8 cellular contexts compared by ENCODE assay signal in genomic region chr19:10717356-10718204, GRCh38. TPM values are rescaled to one million over a fixed set of nuclear protein-coding genes. Genes with fewer than 3 reads are reported as not detected.
DNase-seq lines count a peak whose midpoint lies in the region; ATAC-seq and TF ChIP-seq lines count a peak whose summit lies in the region.

DNM2 (plus strand) TSS chr19:10718079; CDS start chr19:10718243, 164 bp downstream.

- H3K4me1 Mint-ChIP-seq in activated naive CD4-positive, alpha-beta T cell treated with anti-CD3 and anti-CD28 coated beads, Interleukin-2, amount 10 ng/mL, durations not matched to agents 7 days and 5 days, result peaks cover 43% of the 10 kb centered on the region

- peak within 1 kb of the TSS; percentile 93 for H3K27ac Mint-ChIP-seq in activated naive CD4-positive, alpha-beta T cell treated with anti-CD3 and anti-CD28 coated beads, Interleukin-2, amount 10 ng/mL, durations not matched to agents 7 days and 5 days

- H3K27ac ChIP-seq in gastroesophageal sphincter (peak within 1 kb of the TSS; percentile 68 to 95 (median 92)), suprapubic skin (peak within 1 kb of the TSS; percentile 93)

- H3K9me3 Mint-ChIP-seq in activated naive CD4-positive, alpha-beta T cell treated with anti-CD3 and anti-CD28 coated beads, Interleukin-2, amount 10 ng/mL, durations not matched to agents 7 days and 5 days, result no peaks in the 10 kb centered on the region

- peak in 3 of 4 experiments; percentile 85 to 92 (median 88) for TF ChIP-seq CTCF in gastroesophageal sphincter (IDR thresholded peaks at IDR 0.05)
- TF ChIP-seq CTCF in suprapubic skin (IDR thresholded peaks at IDR 0.05), result peak; percentile 77 to 88

- TF ChIP-seq EP300 in gastroesophageal sphincter (IDR thresholded peaks at IDR 0.05), result no peak
- no peak for TF ChIP-seq EP300 in suprapubic skin (IDR thresholded peaks at IDR 0.05)

- TF ChIP-seq POLR2A in gastroesophageal sphincter (IDR thresholded peaks at IDR 0.05) (peak; percentile 70 to 75), suprapubic skin (IDR thresholded peaks at IDR 0.05) (peak; percentile 36 to 48)

- CTCF ChIA-PET in HEK293T (lab: Yijun Ruan, JAX), result interaction anchor here (0.6 to 2.9 kb wide), 15 partner anchors 14 to 211 kb away, joined by 3 to 16 read pairs (median 4); partner anchors contain the start of gene QTRT1
- CTCF ChIA-PET in activated naive CD4-positive, alpha-beta T cell treated with anti-CD3 and anti-CD28 coated beads, Interleukin-2, amount 10 ng/mL, durations not matched to agents 7 days and 5 days (lab: Charles Lee), result interaction anchor here (0.6 to 8.9 kb wide), 26 partner anchors 9 to 224 kb away, joined by 3 to 142 read pairs (median 4); partner anchors contain the start of genes CARM1, QTRT1 and TMED1

- H3K9me3 ChIP-seq in gastroesophageal sphincter, result no peaks in the 10 kb centered on the region
- H3K9me3 ChIP-seq in suprapubic skin, result no peaks in the 10 kb centered on the region

- no peaks in the 10 kb centered on the region for H3K27me3 Mint-ChIP-seq in activated naive CD4-positive, alpha-beta T cell treated with anti-CD3 and anti-CD28 coated beads, Interleukin-2, amount 10 ng/mL, durations not matched to agents 7 days and 5 days

- H3K4me3 ChIP-seq in gastroesophageal sphincter (peak within 1 kb of the TSS; percentile 85 to 97), suprapubic skin (peak within 1 kb of the TSS; percentile 92)

- H3K27me3 ChIP-seq in gastroesophageal sphincter (no peaks in the 10 kb centered on the region), suprapubic skin (no peaks in the 10 kb centered on the region)

- H3K36me3 ChIP-seq in gastroesophageal sphincter (peaks cover 0 to 20% of the 10 kb centered on the region in 2 donors), suprapubic skin (peaks cover 9% of the 10 kb centered on the region)

- WGBS in gastroesophageal sphincter (ENCODE audit: low coverage in 1 of 2), 2 donors, result 0 to 2% methylated on average over 14 to 15 of the region's 57 CpGs
- under 1% methylated on average over 47 of the region's 57 CpGs for WGBS in suprapubic skin

- peak; percentile 100 for DNase-seq in GM04503 (ENCODE audit: low read depth)
- peak; percentile 91 for DNase-seq in HEK293T (ENCODE audit: extremely low spot score)
- DNase-seq in MV-4-11 (lab: John Stamatoyannopoulos, UW), result peak; percentile 100
- peak; percentile 100 for DNase-seq in SK-N-DZ (ENCODE audit: low spot score)
- DNase-seq in activated naive CD4-positive, alpha-beta T cell treated with anti-CD3 and anti-CD28 coated beads, Interleukin-2, amount 10 ng/mL, durations not matched to agents 7 days and 5 days, result peak; percentile 98
- DNase-seq in non-pigmented ciliary epithelial cell (ENCODE audit: low read depth), result peak; percentile 100
- DNase-seq in suprapubic skin (ENCODE audit: low spot score in 2 of 2), result peak; percentile 99

- H3K4me3 Mint-ChIP-seq in activated naive CD4-positive, alpha-beta T cell treated with anti-CD3 and anti-CD28 coated beads, Interleukin-2, amount 10 ng/mL, durations not matched to agents 7 days and 5 days, result peak within 1 kb of the TSS; percentile 98

- POLR2A ChIA-PET in HEK293T (lab: Yijun Ruan, JAX), result interaction anchor here (0.7 to 3.4 kb wide), 14 partner anchors 8 to 155 kb away, joined by 3 to 26 read pairs (median 4); partner anchors contain the start of genes QTRT1 and TMED1

- H3K36me3 Mint-ChIP-seq in activated naive CD4-positive, alpha-beta T cell treated with anti-CD3 and anti-CD28 coated beads, Interleukin-2, amount 10 ng/mL, durations not matched to agents 7 days and 5 days, result peaks cover 19% of the 10 kb centered on the region

- peak; percentile 95 for ATAC-seq in gastroesophageal sphincter

- H3K4me1 ChIP-seq in gastroesophageal sphincter (peaks cover 0 to 47% (median 19%) of the 10 kb centered on the region in 3 donors), suprapubic skin (peaks cover 40% of the 10 kb centered on the region)

TF ChIP-seq in HEK293T, 16 proteins besides CTCF, POLR2A, EP300 and RAD21:
- TF ChIP-seq ELF4 (IDR thresholded peaks at IDR 0.05), result peak; percentile 56; the same call in 1 of the 2 replicates
- peak; percentile 100 for TF ChIP-seq PKNOX1 (IDR thresholded peaks at IDR 0.05)
- no peak for TF ChIP-seq BHLHE40 (IDR thresholded peaks at IDR 0.05; ENCODE audit: borderline replicate concordance)
- TF ChIP-seq FOXM1 (IDR thresholded peaks at IDR 0.05; ENCODE audit: borderline replicate concordance), result peak; percentile 62
- peak; percentile 93 for TF ChIP-seq SP1 (IDR thresholded peaks at IDR 0.05)
TF ChIP-seq in HEK293T: peak in this region for 4.

RNA-seq across cellular contexts. Expression of gene DNM2, which starts in this region (rescaled TPM):
- polyA plus RNA-seq in SK-N-DZ (2014; cell fraction: cytosol; rRNA removed), result 40.0 and 44.8 TPM in 2 replicates
- 59.9 and 69.1 TPM in 2 replicates for polyA plus RNA-seq in SK-N-DZ (2014; cell fraction: nucleus; rRNA removed)
- total RNA-seq in gastroesophageal sphincter (100 to 1,000 TPM in 2 of 4 donors, 10 to 100 TPM in 2; 79.1 to 115 (median 96.8) TPM), suprapubic skin (100 to 1,000 TPM; 135 to 322 (median 173) TPM)

Comparison
In these comparisons a context has a peak if more than half of its experiments do, and no peak if none do; other contexts are left out.
1. Peak in every context shown above with its lines: DNase-seq, ATAC-seq, H3K4me3 ChIP-seq and H3K27ac ChIP-seq.